Comparison of ENCODE assay signal across 15 cellular contexts in genomic region chr6:157063935-157064322, GRCh38.
"Had no signal": no experiment of that assay in that cellular context is flagged by ENCODE, and none has a peak within 500 bp of the region (broad histone marks: within the 10 kb centered on the region; RNA-seq: fewer than 3 reads in every experiment).

No MANE protein-coding gene starts in this region.

- H3K4me3 Mint-ChIP-seq: activated naive CD4-positive, alpha-beta T cell treated with anti-CD3 and anti-CD28 coated beads for 36 hours; brain; endodermal cell; stimulated activated effector memory CD8-positive, alpha-beta T cell treated with anti-CD3 and anti-CD28 coated beads, Interleukin-12 subunit alpha, Interleukin-12 subunit beta, amount 100 ng/mL, for 72 hours had no signal

- DNase-seq: activated CD4-positive, CD25-positive, alpha-beta regulatory T cell treated with anti-CD3 and anti-CD28 coated beads, Interleukin-2, amount 50 U/mL, for 72 hours; activated naive CD4-positive, alpha-beta T cell treated with anti-CD3 and anti-CD28 coated beads for 36 hours; endodermal cell; lower lobe of right lung; occipital lobe; stimulated activated CD4-positive, alpha-beta T cell treated with anti-CD3 and anti-CD28 coated beads, Interleukin-15, amount 100 ng/mL, for 24 hours; stimulated activated CD4-positive, alpha-beta T cell treated with anti-CD3 and anti-CD28 coated beads, Interleukin-4, amount 100 ng/mL, for 1 hour; stomach; T-helper 1 cell; T-helper 9 cell had no signal

- H3K27ac ChIP-seq: foreskin keratinocyte, lower lobe of right lung, upper lobe of left lung had no signal

- H3K27me3 ChIP-seq: foreskin keratinocyte, stomach, upper lobe of left lung had no signal

- H3K36me3 Mint-ChIP-seq: brain; stimulated activated effector memory CD8-positive, alpha-beta T cell treated with anti-CD3 and anti-CD28 coated beads, Interleukin-12 subunit alpha, Interleukin-12 subunit beta, amount 100 ng/mL, for 72 hours had no signal

- H3K36me3 ChIP-seq: lower lobe of right lung, stomach, upper lobe of left lung had no signal

- H3K27ac Mint-ChIP-seq: activated naive CD4-positive, alpha-beta T cell treated with anti-CD3 and anti-CD28 coated beads for 36 hours; endodermal cell; stimulated activated effector memory CD8-positive, alpha-beta T cell treated with anti-CD3 and anti-CD28 coated beads, Interleukin-12 subunit alpha, Interleukin-12 subunit beta, amount 100 ng/mL, for 72 hours had no signal

- H3K4me3 ChIP-seq: lower lobe of right lung, stomach, upper lobe of left lung had no signal

- H3K9me3 Mint-ChIP-seq: activated naive CD4-positive, alpha-beta T cell treated with anti-CD3 and anti-CD28 coated beads for 36 hours; brain; endodermal cell; stimulated activated effector memory CD8-positive, alpha-beta T cell treated with anti-CD3 and anti-CD28 coated beads, Interleukin-12 subunit alpha, Interleukin-12 subunit beta, amount 100 ng/mL, for 72 hours had no signal

- H3K9me3 ChIP-seq: lower lobe of right lung, stomach, upper lobe of left lung had no signal

- ATAC-seq: SK-N-SH treated with all-trans-retinoic acid at 6 μM for 48 hours had no signal
